19 cellular contexts compared by ENCODE assay signal in genomic region chr2:125424386-125424785, GRCh38.
A peak's percentile ranks its signal among the peaks of the same experiment; 100 is the strongest.
DNase-seq lines count a peak whose midpoint lies in the region; ATAC-seq and TF ChIP-seq lines count a peak whose summit lies in the region.
"Had no signal": no experiment of that assay in that cellular context is flagged by ENCODE, and none has a peak within 500 bp of the region (broad histone marks: within the 10 kb centered on the region; RNA-seq: fewer than 3 reads in every experiment).

No MANE protein-coding gene starts in this region.

- POLR2A ChIA-PET in HEK293T (lab: Yijun Ruan, JAX): no interaction called here

- CTCF ChIA-PET in HEK293T (lab: Yijun Ruan, JAX): no interaction called here

- no peak overlapping the region for H2AFZ ChIP-seq in osteoblast (ENCODE audit: low read length)

- no peak for TF ChIP-seq CTCF in osteoblast (IDR thresholded peaks at IDR 0.05; ENCODE audit: extremely low read depth, low read depth, low read length)

- no peaks in the 10 kb centered on the region for H3K36me3 ChIP-seq in osteoblast (ENCODE audit: insufficient read depth, low read length)
- H3K36me3 ChIP-seq: BE2C, SJSA1 had no signal

- H3K4me1 ChIP-seq in osteoblast (ENCODE audit: insufficient read depth, low read length): peaks cover 2% of the 10 kb centered on the region
- H3K4me1 ChIP-seq: BE2C, SJSA1 had no signal

- DNase-seq in Ammon's horn (ENCODE audit: low spot score) (peak; percentile 3), LHCN-M2 (ENCODE audit: low read depth) (peak; percentile 68), fibroblast of peridontal ligament (ENCODE audit: extremely low read depth) (peak; percentile 71), osteoblast (ENCODE audit: insufficient read length, low spot score, missing footprints) (peak; percentile 86), GM19238 (ENCODE audit: insufficient read length, low spot score) (no peak), HEK293T (ENCODE audit: extremely low spot score) (no peak)
- no peak for DNase-seq in activated CD4-positive, CD25-positive, alpha-beta regulatory T cell treated with anti-CD3 and anti-CD28 coated beads, Interleukin-2, amount 50 U/mL, for 72 hours
- DNase-seq: BE2C; Calu3; CD8-positive, alpha-beta memory T cell; NCI-H2029; NCI-H2227 treated with DMSO at 0.1 percent for 48 hours; NCI-H526 treated with DMSO at 0.1 percent for 48 hours; Right ventricle myocardium superior; RPMI8226 had no signal

- H3K27me3 ChIP-seq in osteoblast (ENCODE audit: insufficient read depth, low read length): no peaks in the 10 kb centered on the region
- H3K27me3 ChIP-seq: BE2C, SJSA1 had no signal

- H4K20me1 ChIP-seq in osteoblast (ENCODE audit: insufficient read depth, low read length): no peaks in the 10 kb centered on the region

- no peaks in the 10 kb centered on the region for H3K79me2 ChIP-seq in osteoblast (ENCODE audit: insufficient read depth, low read length)

- H3K4me2 ChIP-seq in osteoblast (ENCODE audit: insufficient read depth, low read length): no peak overlapping the region
- H3K4me2 ChIP-seq: KMS-11 had no signal

- H3K4me3 ChIP-seq in osteoblast (ENCODE audit: insufficient read depth, low read length): no peak overlapping the region
- H3K4me3 ChIP-seq: SJSA1 had no signal

- H3K9me3 ChIP-seq in osteoblast (ENCODE audit: low read depth, low read length): no peaks in the 10 kb centered on the region
- H3K9me3 ChIP-seq: BE2C, SJSA1 had no signal

- no peak for ATAC-seq in GM18909 (IDR thresholded peaks at IDR 0.05; ENCODE audit: poor library complexity, unreplicated experiment)
- ATAC-seq: HCT116 had no signal

- H3K27ac ChIP-seq in osteoblast (ENCODE audit: low read depth, low read length): no peak overlapping the region
- H3K27ac ChIP-seq: KMS-11, SJSA1 had no signal

TF ChIP-seq in HEK293T, 16 proteins besides CTCF, POLR2A, EP300 and RAD21:
- TF ChIP-seq SUZ12 (IDR thresholded peaks at IDR 0.05) (no peak), BHLHE40 (IDR thresholded peaks at IDR 0.05; ENCODE audit: borderline replicate concordance) (no peak), NFRKB (IDR thresholded peaks at IDR 0.05) (no peak), FOXM1 (IDR thresholded peaks at IDR 0.05; ENCODE audit: borderline replicate concordance) (no peak), PKNOX1 (IDR thresholded peaks at IDR 0.05) (no peak), L3MBTL2 (conservative IDR thresholded peaks at IDR 0.05) (no peak), ELF4 (IDR thresholded peaks at IDR 0.05) (no peak), FOXA1 (IDR thresholded peaks at IDR 0.05) (no peak)

Comparison
In these comparisons a context has a peak if more than half of its experiments do, and no peak if none do; other contexts are left out.
1. DNase-seq: peak in Ammon's horn (single experiment), LHCN-M2 (single experiment), fibroblast of peridontal ligament (single experiment) and osteoblast (single experiment); none in activated CD4-positive, CD25-positive, alpha-beta regulatory T cell treated with anti-CD3 and anti-CD28 coated beads, Interleukin-2, amount 50 U/mL, for 72 hours (single experiment), GM19238 (single experiment) and HEK293T (single experiment).